Comparison of ENCODE assay signal across 8 cellular contexts in the genomic region with DNA sequence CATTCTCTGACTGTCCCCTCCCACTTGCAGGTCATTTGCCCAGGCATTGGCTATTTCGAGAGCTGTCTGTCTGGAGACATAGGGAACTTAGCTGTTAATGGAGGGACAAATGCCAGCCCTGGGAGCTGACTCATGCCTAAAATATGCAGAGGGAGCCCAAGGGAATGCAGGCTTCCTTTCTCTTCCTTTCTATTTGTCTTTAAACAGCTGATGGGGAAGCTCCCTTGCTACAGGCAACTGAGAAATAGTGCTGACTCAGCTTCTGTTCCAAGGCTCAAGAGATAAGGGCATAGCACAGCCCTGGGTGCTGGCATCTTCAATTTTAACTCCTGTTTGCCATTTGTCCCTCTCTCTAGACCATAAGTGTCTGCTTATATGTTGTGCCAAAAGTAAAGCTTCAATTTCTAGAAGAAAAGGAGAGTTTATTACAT.
A peak's percentile ranks its signal among the peaks of the same experiment; 100 is the strongest.
DNase-seq lines count a peak whose midpoint lies in the region; ATAC-seq, FAIRE-seq and TF ChIP-seq lines count a peak whose summit lies in the region.

No MANE protein-coding gene starts in this region.

- H3K4me1 ChIP-seq in iPS DF 6.9 (ENCODE audit: control insufficient read depth, insufficient read depth, low read length) (peaks cover 7% of the 10 kb centered on the region; the same call in 1 of the 2 replicates), small intestine (ENCODE audit: control insufficient read depth in 2 of 2, insufficient read depth in 1 of 2, low read depth in 1 of 2, low read length in 1 of 2) (no peaks in the 10 kb centered on the region)

- ATAC-seq in HG03139 (IDR thresholded peaks at IDR 0.05; ENCODE audit: unreplicated experiment) (no peak), GM18858 (IDR thresholded peaks at IDR 0.05; ENCODE audit: unreplicated experiment) (no peak)

- no peak for FAIRE-seq in small intestine (lab: Jason Lieb, UNC)

- DNase-seq in Ammon's horn (ENCODE audit: low spot score): peak; percentile 63
- DNase-seq in KBM-7: peak; percentile 63
- peak; percentile 94 for DNase-seq in astrocyte of the spinal cord (ENCODE audit: low read depth, low spot score)
- DNase-seq in iPS DF 6.9 (ENCODE audit: low read depth, low spot score): peak; percentile 96
- peak; percentile 61 for DNase-seq in small intestine
- no peak for DNase-seq in stimulated activated CD4-positive, alpha-beta T cell treated with anti-CD3 and anti-CD28 coated beads, Interleukin-1b, Interleukin-23, amount 100 ng/mL, for 48 hours

- H3K9me3 ChIP-seq in iPS DF 6.9 (ENCODE audit: control insufficient read depth, insufficient read depth, low read length): no peaks in the 10 kb centered on the region
- no peaks in the 10 kb centered on the region for H3K9me3 ChIP-seq in small intestine (ENCODE audit: control insufficient read depth, low read depth)

- in situ Hi-C loops in KBM-7 (cut with MboI; ENCODE audit: low pct_unique_long_range_greater_than_20kb, low sequenced_read_pairs): loop anchor here (25.0 kb wide), 1 partner anchor 438 kb away; the partner anchor contains the start of gene COL28A1
- in situ Hi-C loops in astrocyte of the spinal cord (cut with HindIII; ENCODE audit: low sequenced_read_pairs): no loop called here

- no peak overlapping the region for H3K27ac ChIP-seq in iPS DF 6.9 (ENCODE audit: low read length)
- H3K27ac ChIP-seq in small intestine (ENCODE audit: low read depth in 1 of 2, low read length in 1 of 2): no peak overlapping the region

- WGBS in iPS DF 6.9 (ENCODE audit: insufficient coverage, insufficient read length): no CpG with 5 or more reads among the region's 1 CpG
- 35 to 74% (median 59%) methylated on average over 1 of the region's 1 CpG for WGBS in small intestine, 3 donors

- no peaks in the 10 kb centered on the region for H3K36me3 ChIP-seq in iPS DF 6.9 (ENCODE audit: control insufficient read depth, insufficient read depth, low read length)
- peaks cover 0 to 2% of the 10 kb centered on the region in 2 donors for H3K36me3 ChIP-seq in small intestine (ENCODE audit: control insufficient read depth in 2 of 2, insufficient read depth in 2 of 2, low read length in 2 of 2)

- no peak overlapping the region for H3K4me3 ChIP-seq in astrocyte of the spinal cord (ENCODE audit: low read depth, low read length)
- H3K4me3 ChIP-seq in iPS DF 6.9 (ENCODE audit: low read length): no peak overlapping the region
- H3K4me3 ChIP-seq in small intestine (ENCODE audit: low read depth in 1 of 2, low read length in 2 of 2): no peak overlapping the region

- TF ChIP-seq CTCF in astrocyte of the spinal cord (IDR thresholded peaks at IDR 0.05; ENCODE audit: low read depth, low read length): no peak

- H3K27me3 ChIP-seq in iPS DF 6.9 (ENCODE audit: control insufficient read depth, insufficient read depth, low read length): no peaks in the 10 kb centered on the region
- no peaks in the 10 kb centered on the region for H3K27me3 ChIP-seq in small intestine (ENCODE audit: control insufficient read depth in 2 of 2, insufficient read depth in 2 of 2, low read length in 2 of 2)
